11 cellular contexts compared by ENCODE assay signal in the genomic region with DNA sequence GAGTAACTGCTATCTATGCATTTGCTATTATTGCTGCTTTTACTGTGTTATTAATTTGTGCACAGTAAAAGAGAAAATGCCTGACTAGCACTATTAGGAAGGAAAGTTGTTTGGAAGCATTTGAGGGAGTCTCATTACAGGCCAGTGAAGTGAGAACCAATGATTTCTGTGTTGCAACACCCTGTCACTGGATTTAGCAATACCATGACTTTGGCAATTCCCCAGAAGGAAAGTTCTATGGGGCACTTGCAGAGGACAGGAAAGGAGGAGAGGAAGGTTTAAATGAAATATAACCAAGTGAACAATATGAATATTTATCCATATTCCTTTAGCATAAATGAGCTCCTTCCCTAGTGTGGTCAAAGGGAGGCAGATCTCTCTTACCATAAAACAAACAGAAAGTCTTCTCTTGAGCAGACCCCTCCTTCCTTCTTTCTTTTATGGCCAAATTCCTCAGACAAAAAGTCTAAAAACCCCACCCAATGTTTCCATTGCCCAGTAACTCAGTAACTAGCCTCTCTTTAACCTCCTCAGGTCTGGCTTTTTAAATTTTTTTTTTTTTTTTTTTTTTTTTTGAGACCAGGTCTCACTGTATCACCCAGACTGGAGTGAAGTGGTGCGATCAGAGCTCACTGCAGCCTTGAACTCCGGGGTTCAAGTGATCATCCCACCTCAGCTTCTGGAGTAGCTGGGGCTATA. TPM values are rescaled to one million over a fixed set of nuclear protein-coding genes. Genes with fewer than 3 reads are reported as not detected.
DNase-seq lines count a peak whose midpoint lies in the region.
"Had no signal": no experiment of that assay in that cellular context is flagged by ENCODE, and none has a peak within 500 bp of the region (broad histone marks: within the 10 kb centered on the region; RNA-seq: fewer than 3 reads in every experiment).

No MANE protein-coding gene starts in this region.

- H3K4me3 Mint-ChIP-seq in activated CD4-positive, alpha-beta memory T cell treated with anti-CD3 and anti-CD28 coated beads for 36 hours: no peak overlapping the region

- H3K27ac Mint-ChIP-seq in activated CD4-positive, alpha-beta memory T cell treated with anti-CD3 and anti-CD28 coated beads for 36 hours: no peak overlapping the region

- H3K27me3 Mint-ChIP-seq in activated CD4-positive, alpha-beta memory T cell treated with anti-CD3 and anti-CD28 coated beads for 36 hours: peaks cover 9% of the 10 kb centered on the region

- CTCF ChIA-PET in activated CD4-positive, alpha-beta memory T cell treated with anti-CD3 and anti-CD28 coated beads for 36 hours (lab: Charles Lee): interaction anchor here (0.7 to 7.1 kb wide), 3 partner anchors 13 to 226 kb away, joined by 3 to 122 read pairs (median 3); a partner anchor contains a TSS

- peaks cover 10% of the 10 kb centered on the region for H3K4me1 Mint-ChIP-seq in activated CD4-positive, alpha-beta memory T cell treated with anti-CD3 and anti-CD28 coated beads for 36 hours (ENCODE audit: low read depth)

- peak; percentile 72 for DNase-seq in AG20443 (ENCODE audit: low spot score)
- peak; percentile 59 for DNase-seq in NOMO-1 treated with DMSO at 0.1 percent for 48 hours (lab: John Stamatoyannopoulos, UW; ENCODE audit: unreplicated experiment)
- peak; percentile 85 for DNase-seq in fibroblast of gingiva (ENCODE audit: low read depth)
- peak; percentile 67 for DNase-seq in myocyte (ENCODE audit: low read depth)
- DNase-seq in activated CD4-positive, alpha-beta memory T cell treated with anti-CD3 and anti-CD28 coated beads for 36 hours: no peak
- DNase-seq in activated CD4-positive, alpha-beta T cell treated with anti-CD3 and anti-CD28 coated beads for 48 hours: no peak
- DNase-seq in NCI-H1694 (lab: John Stamatoyannopoulos, UW): no peak
- DNase-seq in NCI-H1930 (lab: John Stamatoyannopoulos, UW): no peak
- DNase-seq: activated CD4-positive, alpha-beta T cell treated with anti-CD3 and anti-CD28 coated beads for 4 hours; anterior cingulate cortex; NCI-H774 had no signal

- no peaks in the 10 kb centered on the region for H3K36me3 Mint-ChIP-seq in activated CD4-positive, alpha-beta memory T cell treated with anti-CD3 and anti-CD28 coated beads for 36 hours

- POLR2A ChIA-PET in activated CD4-positive, alpha-beta memory T cell treated with anti-CD3 and anti-CD28 coated beads for 36 hours (lab: Charles Lee): no interaction called here

- intact Hi-C loops in activated CD4-positive, alpha-beta memory T cell treated with anti-CD3 and anti-CD28 coated beads for 36 hours (cut with micrococcal nuclease): no loop called here

- H3K9me3 Mint-ChIP-seq in activated CD4-positive, alpha-beta memory T cell treated with anti-CD3 and anti-CD28 coated beads for 36 hours: no peaks in the 10 kb centered on the region

RNA-seq across cellular contexts. Expression of a gene that starts 5.5 kb away (rescaled TPM):
- total RNA-seq in myocyte: 0.75 and 2.3 TPM in 2 replicates
- 0.26 TPM for polyA plus RNA-seq in myocyte (2012)
- total RNA-seq in activated CD4-positive, alpha-beta memory T cell treated with anti-CD3 and anti-CD28 coated beads for 36 hours: under 1 TPM; 0.29 to 0.48 TPM

Comparison
In these comparisons a context has a peak if more than half of its experiments do, and no peak if none do; other contexts are left out.
1. DNase-seq: peak in AG20443 (single experiment), NOMO-1 treated with DMSO at 0.1 percent for 48 hours (single experiment), fibroblast of gingiva (single experiment) and myocyte (single experiment); none in activated CD4-positive, alpha-beta memory T cell treated with anti-CD3 and anti-CD28 coated beads for 36 hours (single experiment), activated CD4-positive, alpha-beta T cell treated with anti-CD3 and anti-CD28 coated beads for 48 hours (single experiment), NCI-H1694 (single experiment) and NCI-H1930 (0 of 2).